ENCODE assay signal across 19 cellular contexts in the genomic region with DNA sequence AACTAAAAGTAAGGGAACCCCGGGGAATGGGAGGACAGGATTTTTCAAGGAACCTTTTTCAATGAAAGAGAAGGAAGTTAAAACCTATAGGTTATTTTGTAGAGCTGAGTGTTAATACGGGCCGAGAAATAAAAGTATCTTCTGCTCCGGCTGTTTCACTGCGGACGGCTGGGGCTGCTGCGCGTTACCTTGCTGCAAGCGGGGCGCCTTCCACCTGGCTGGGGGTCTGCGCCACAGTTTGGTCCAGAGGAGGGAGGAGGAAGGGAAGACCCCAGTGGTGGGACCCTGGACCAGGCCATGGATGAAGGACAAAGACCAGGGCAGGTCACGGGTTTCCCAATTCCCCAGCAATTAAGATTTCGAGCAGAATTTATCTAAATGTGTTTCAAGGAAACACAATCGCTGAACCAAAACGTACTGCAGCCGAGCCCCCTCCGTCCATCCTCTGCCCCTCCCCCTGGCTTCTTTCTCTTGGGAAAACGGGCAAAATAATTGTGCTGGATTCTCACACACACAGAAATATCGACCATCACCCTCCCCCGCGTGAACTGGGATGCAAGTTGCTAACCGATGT. TPM values are rescaled to one million over a fixed set of nuclear protein-coding genes. Genes with fewer than 3 reads are reported as not detected.
DNase-seq lines count a peak whose midpoint lies in the region; TF ChIP-seq lines count a peak whose summit lies in the region.
"Had no signal": no experiment of that assay in that cellular context is flagged by ENCODE, and none has a peak within 500 bp of the region (broad histone marks: within the 10 kb centered on the region; RNA-seq: fewer than 3 reads in every experiment).

No MANE protein-coding gene starts in this region.

- no peak for TF ChIP-seq POLR2A in esophagus muscularis mucosa (IDR thresholded peaks at IDR 0.05; ENCODE audit: low read depth)
- no peak for TF ChIP-seq POLR2A in lower leg skin (IDR thresholded peaks at IDR 0.05)

- no peak overlapping the region for H3K4me3 ChIP-seq in esophagus muscularis mucosa
- H3K4me3 ChIP-seq in lower leg skin (ENCODE audit: low read depth, poor library complexity, severe bottlenecking): no peak overlapping the region
- H3K4me3 ChIP-seq: left lung, prostate gland, smooth muscle cell, thyroid gland had no signal

- TF ChIP-seq EP300 in esophagus muscularis mucosa (IDR thresholded peaks at IDR 0.05): no peak

- H3K4me1 ChIP-seq in esophagus muscularis mucosa: peaks cover 31 to 58% (median 49%) of the 10 kb centered on the region in 4 donors
- H3K4me1 ChIP-seq: prostate gland had no signal

- no peak overlapping the region for H3K4me3 Mint-ChIP-seq in activated naive CD4-positive, alpha-beta T cell treated with anti-CD3 and anti-CD28 coated beads for 36 hours

- no peaks in the 10 kb centered on the region for H3K9me3 ChIP-seq in esophagus muscularis mucosa
- H3K9me3 ChIP-seq: left lung, prostate gland, thyroid gland had no signal

- H3K9me3 Mint-ChIP-seq in activated naive CD4-positive, alpha-beta T cell treated with anti-CD3 and anti-CD28 coated beads for 36 hours: peaks cover 9% of the 10 kb centered on the region
- H3K9me3 Mint-ChIP-seq: activated T-helper 17 cell treated with anti-CD3 and anti-CD28 coated beads, Interleukin-2, amount 50 U/mL, for 72 hours had no signal

- TF ChIP-seq CTCF in esophagus muscularis mucosa (IDR thresholded peaks at IDR 0.05): no peak
- no peak for TF ChIP-seq CTCF in lower leg skin (IDR thresholded peaks at IDR 0.05)

- WGBS in esophagus muscularis mucosa: 22% methylated on average over 22 of the region's 22 CpGs
- 11 to 18% methylated on average over 22 of the region's 22 CpGs for WGBS in lower leg skin, 2 donors

- H3K36me3 ChIP-seq in esophagus muscularis mucosa: no peaks in the 10 kb centered on the region
- H3K36me3 ChIP-seq: left lung, prostate gland, thyroid gland had no signal

- H3K27ac Mint-ChIP-seq in activated naive CD4-positive, alpha-beta T cell treated with anti-CD3 and anti-CD28 coated beads for 36 hours: peak overlapping the region; percentile 18
- H3K27ac Mint-ChIP-seq: activated T-helper 17 cell treated with anti-CD3 and anti-CD28 coated beads, Interleukin-2, amount 50 U/mL, for 72 hours had no signal

- peaks cover 56% of the 10 kb centered on the region for H3K27me3 Mint-ChIP-seq in activated naive CD4-positive, alpha-beta T cell treated with anti-CD3 and anti-CD28 coated beads for 36 hours (ENCODE audit: low read depth)

- CTCF ChIA-PET in activated naive CD4-positive, alpha-beta T cell treated with anti-CD3 and anti-CD28 coated beads for 36 hours (lab: Charles Lee): no interaction called here

- intact Hi-C loops in activated naive CD4-positive, alpha-beta T cell treated with anti-CD3 and anti-CD28 coated beads for 36 hours (cut with micrococcal nuclease): loop anchor here (2.0 to 5.0 kb wide), 2 partner anchors 15 to 37 kb away; no protein-coding TSS in a partner anchor
- intact Hi-C loops in esophagus muscularis mucosa (cut with DNase I) (no loop called here), lower leg skin (cut with DNase I; ENCODE audit: low total_unique reads) (no loop called here)

- no peak overlapping the region for H3K27ac ChIP-seq in esophagus muscularis mucosa (replicated peaks in 1 of 4)
- H3K27ac ChIP-seq: left lung, prostate gland, thyroid gland had no signal

- H3K36me3 Mint-ChIP-seq in activated naive CD4-positive, alpha-beta T cell treated with anti-CD3 and anti-CD28 coated beads for 36 hours (ENCODE audit: low read depth): peaks cover 11% of the 10 kb centered on the region

- no peak for DNase-seq in activated naive CD4-positive, alpha-beta T cell treated with anti-CD3 and anti-CD28 coated beads for 36 hours
- DNase-seq in activated naive CD4-positive, alpha-beta T cell treated with Interleukin-2 at 50 U/mL for 16 hours: no peak
- DNase-seq in NCI-H2227 treated with DMSO at 0.1 percent for 48 hours (lab: John Stamatoyannopoulos, UW) (peak; percentile 20), esophagus muscularis mucosa (ENCODE audit: extremely low spot score) (peak; percentile 31), retina (peak; percentile 56), NCI-H446 treated with DMSO at 0.1 percent for 48 hours (lab: John Stamatoyannopoulos, UW) (no peak), NCI-H1930 (lab: John Stamatoyannopoulos, UW) (no peak), lower leg skin (ENCODE audit: low spot score in 2 of 2) (no peak)
- DNase-seq: activated CD4-positive, alpha-beta T cell treated with anti-CD3 and anti-CD28 coated beads, Interleukin-2, amount 50 U/mL, for 4 hours; aorta; Calu3; left lung; MM.1S; NCI-H2171; NK-92 treated with Interleukin-12 subunit alpha and Interleukin-12 subunit beta, amount 100 ng/mL, for 24 hours; thyroid gland had no signal

- H3K27me3 ChIP-seq in esophagus muscularis mucosa: peaks cover 0 to 96% (median 66%) of the 10 kb centered on the region in 4 donors

- peaks cover 16% of the 10 kb centered on the region for H3K4me1 Mint-ChIP-seq in activated naive CD4-positive, alpha-beta T cell treated with anti-CD3 and anti-CD28 coated beads for 36 hours (ENCODE audit: low read depth)
- H3K4me1 Mint-ChIP-seq: activated T-helper 17 cell treated with anti-CD3 and anti-CD28 coated beads, Interleukin-2, amount 50 U/mL, for 72 hours had no signal

RNA-seq across cellular contexts. Expression of gene SOX1, which starts 2.9 kb away (rescaled TPM):
- total RNA-seq in activated naive CD4-positive, alpha-beta T cell treated with anti-CD3 and anti-CD28 coated beads for 36 hours: not detected
- total RNA-seq in esophagus muscularis mucosa (under 1 TPM in 2 of 4 donors, not detected in 2; under 0.01 to 0.17 TPM), lower leg skin (under 1 TPM in 3 of 4 donors, not detected in 1; 0.10 to 0.29 (median 0.13) TPM)
- total RNA-seq: activated T-helper 17 cell treated with anti-CD3 and anti-CD28 coated beads, Interleukin-2, amount 50 U/mL, for 72 hours; aorta; Calu3; left lung; smooth muscle cell had no signal

Comparison
In these comparisons a context has a peak if more than half of its experiments do, and no peak if none do; other contexts are left out.
1. DNase-seq: peak in NCI-H2227 treated with DMSO at 0.1 percent for 48 hours (single experiment), esophagus muscularis mucosa (single experiment) and retina (single experiment); none in activated naive CD4-positive, alpha-beta T cell treated with anti-CD3 and anti-CD28 coated beads for 36 hours (single experiment), activated naive CD4-positive, alpha-beta T cell treated with Interleukin-2 at 50 U/mL for 16 hours (single experiment), NCI-H446 treated with DMSO at 0.1 percent for 48 hours (single experiment), NCI-H1930 (0 of 2) and lower leg skin (0 of 2).